16 cellular contexts compared by ENCODE assay signal in genomic region chr1:55632058-55632457, GRCh38.
A peak's percentile ranks its signal among the peaks of the same experiment; 100 is the strongest.
DNase-seq lines count a peak whose midpoint lies in the region; ATAC-seq and TF ChIP-seq lines count a peak whose summit lies in the region.
"Had no signal": no experiment of that assay in that cellular context is flagged by ENCODE, and none has a peak within 500 bp of the region (broad histone marks: within the 10 kb centered on the region; RNA-seq: fewer than 3 reads in every experiment).

No MANE protein-coding gene starts in this region.

- CTCF ChIA-PET in IMR-90 (lab: Yijun Ruan, JAX) = interaction anchor here (0.7 kb wide), 1 partner anchor 9 kb away, joined by 3 read pairs; no protein-coding TSS in a partner anchor

- H3K4me3 ChIP-seq in AG10803 (ENCODE audit: low read length) (no peak overlapping the region), IMR-90 (ENCODE audit: insufficient read depth, low read depth, low read length) (no peak overlapping the region), choroid plexus epithelial cell (ENCODE audit: low read depth, low read length) (no peak overlapping the region), mesenchymal stem cell (ENCODE audit: insufficient read depth in 1 of 2, low read depth in 1 of 2, low read length in 2 of 2) (no peak overlapping the region), BE2C (ENCODE audit: low read depth, low read length) (no peak overlapping the region)
- H3K4me3 ChIP-seq: MG63, SK-N-MC, skin epidermis had no signal

- TF ChIP-seq RAD21 in IMR-90 (IDR thresholded peaks at IDR 0.05; ENCODE audit: low read length) = no peak

- H2AK5ac ChIP-seq in IMR-90 (ENCODE audit: low read depth, low read length) (no peak overlapping the region), mesenchymal stem cell (ENCODE audit: low read length, severe bottlenecking) (no peak overlapping the region)

- H3K27ac Mint-ChIP-seq in immature natural killer cell = no peak overlapping the region
- H3K27ac Mint-ChIP-seq: CD8-positive, alpha-beta memory T cell; dendritic cell treated with granulocyte-macrophage colony-stimulating factor and Interleukin-4, amounts not matched to agents 40 ng/mL and 50 ng/mL, for 4 days had no signal

- H3K27ac ChIP-seq in IMR-90 (ENCODE audit: insufficient read depth, low read length) (peak overlapping the region; percentile 62; the same call in 1 of the 2 replicates), mesenchymal stem cell (ENCODE audit: low read length, poor library complexity, severe bottlenecking) (no peak overlapping the region)
- H3K27ac ChIP-seq: SK-N-MC had no signal

- no peak overlapping the region for H4K5ac ChIP-seq in IMR-90 (ENCODE audit: low read depth, low read length)

- intact Hi-C loops in IMR-90 (cut with micrococcal nuclease) = loop anchor here (10.0 kb wide), 1 partner anchor 117 kb away; no protein-coding TSS in a partner anchor

- no peak overlapping the region for H3K9ac ChIP-seq in IMR-90 (ENCODE audit: low read depth, low read length)
- peak overlapping the region; percentile 62 for H3K9ac ChIP-seq in mesenchymal stem cell (ENCODE audit: low read length)

- H3K27me3 ChIP-seq in IMR-90 (ENCODE audit: control insufficient read depth, insufficient read depth, low read length) (no peaks in the 10 kb centered on the region), mesenchymal stem cell (ENCODE audit: control insufficient read depth in 1 of 2, insufficient read depth in 1 of 2, low read length in 2 of 2) (no peaks in the 10 kb centered on the region), BE2C (no peaks in the 10 kb centered on the region)
- H3K27me3 ChIP-seq: MG63 had no signal

- BruUV-seq in IMR-90 (replicated peaks; lab: Mats Ljungman, UMichigan) = no TSS peak

- WGBS in IMR-90 (ENCODE audit: extremely low coverage in 2 of 2, insufficient read length in 1 of 2), 2 experiments = no CpG with 5 or more reads among the region's 3 CpGs
- WGBS in mesenchymal stem cell = 49% methylated on average over 2 of the region's 3 CpGs

- no peak overlapping the region for H2BK12ac ChIP-seq in mesenchymal stem cell (ENCODE audit: low read length in 2 of 2)

- H2BK120ac ChIP-seq in IMR-90 (ENCODE audit: low read depth, low read length) = no peak overlapping the region
- H2BK120ac ChIP-seq in mesenchymal stem cell (ENCODE audit: low read depth, low read length) = no peak overlapping the region

- peak; percentile 45 for ATAC-seq in IMR-90 (ENCODE audit: low read depth)
- no peak for ATAC-seq in HG03432 (IDR thresholded peaks at IDR 0.05; ENCODE audit: unreplicated experiment)
- no peak for ATAC-seq in GM18519 (IDR thresholded peaks at IDR 0.05; ENCODE audit: low FRiP score, unreplicated experiment)

- TF ChIP-seq CTCF in AG10803 (conservative IDR thresholded peaks at IDR 0.05; ENCODE audit: low read length) (no peak), IMR-90 (conservative IDR thresholded peaks at IDR 0.05; ENCODE audit: low read depth, low read length) (no peak), choroid plexus epithelial cell (conservative IDR thresholded peaks at IDR 0.05; ENCODE audit: low read depth, low read length) (no peak), BE2C (IDR thresholded peaks at IDR 0.05; ENCODE audit: low read depth, low read length) (no peak)

- in situ Hi-C loops in IMR-90 (cut with MboI; ENCODE audit: low sequenced_read_pairs) = no loop called here

- H3K4ac ChIP-seq in IMR-90 (ENCODE audit: low read depth, low read length) (no peak overlapping the region), mesenchymal stem cell (ENCODE audit: low read depth in 1 of 2, low read length in 2 of 2) (no peak overlapping the region)

- no peaks in the 10 kb centered on the region for H3K4me1 Mint-ChIP-seq in immature natural killer cell
- H3K4me1 Mint-ChIP-seq: CD8-positive, alpha-beta memory T cell had no signal

- no peak overlapping the region for H3K56ac ChIP-seq in IMR-90 (ENCODE audit: extremely low read depth, insufficient read depth, low read length)

- POLR2A ChIA-PET in IMR-90 (lab: Charles Lee; ENCODE audit: unreplicated experiment) = no interaction called here

- DNase-seq in AG10803 (ENCODE audit: low read depth) (peak; percentile 80), IMR-90 (peak; percentile 63), choroid plexus epithelial cell (ENCODE audit: low read depth) (peak; percentile 73), mesenchymal stem cell (peak; percentile 11), BE2C (no peak), immature natural killer cell (no peak)
- DNase-seq: activated CD4-positive, CD25-positive, alpha-beta regulatory T cell; activated gamma-delta T cell treated with Interleukin-2 at 50 U/mL for 16 hours; CD8-positive, alpha-beta memory T cell; NCI-H524 treated with DMSO at 0.1 percent for 48 hours had no signal

- no peak overlapping the region for H2AFZ ChIP-seq in IMR-90 (replicated peaks; ENCODE audit: low read length, poor library complexity)
- H2AFZ ChIP-seq in mesenchymal stem cell (ENCODE audit: low read depth, low read length) = no peak overlapping the region

- no peak overlapping the region for H4K91ac ChIP-seq in IMR-90 (ENCODE audit: insufficient read depth, low read depth, low read length)
- no peak overlapping the region for H4K91ac ChIP-seq in mesenchymal stem cell (ENCODE audit: low read length)

- H3K9me3 Mint-ChIP-seq in immature natural killer cell = peaks cover 0 to 2% (median 0%) of the 10 kb centered on the region in 6 donors
- H3K9me3 Mint-ChIP-seq: CD8-positive, alpha-beta memory T cell; dendritic cell treated with granulocyte-macrophage colony-stimulating factor and Interleukin-4, amounts not matched to agents 40 ng/mL and 50 ng/mL, for 4 days had no signal

- 0 out of 2 replicates have a peak, but pooled peaks cover 3% of the 10 kb centered on the region for H3K9me1 ChIP-seq in IMR-90 (ENCODE audit: insufficient read depth, low read length)

- no peaks in the 10 kb centered on the region for H4K20me1 ChIP-seq in IMR-90 (ENCODE audit: insufficient read depth, low read length)

- no peak overlapping the region for H3K4me3 Mint-ChIP-seq in immature natural killer cell
- H3K4me3 Mint-ChIP-seq: CD8-positive, alpha-beta memory T cell; dendritic cell treated with granulocyte-macrophage colony-stimulating factor and Interleukin-4, amounts not matched to agents 40 ng/mL and 50 ng/mL, for 4 days had no signal

- dilution Hi-C loops in IMR-90 (cut with HindIII; ENCODE audit: low sequenced_read_pairs, unreplicated experiment) = no loop called here

- H3K14ac ChIP-seq in IMR-90 (replicated peaks; ENCODE audit: low read depth, low read length) (no peak overlapping the region), mesenchymal stem cell (ENCODE audit: low read length in 2 of 2) (no peak overlapping the region)

- H3K27me3 Mint-ChIP-seq in immature natural killer cell (ENCODE audit: low read depth in 3 of 3) = peaks cover 0 to 13% (median 0%) of the 10 kb centered on the region in 3 donors
- H3K27me3 Mint-ChIP-seq: dendritic cell treated with granulocyte-macrophage colony-stimulating factor and Interleukin-4, amounts not matched to agents 40 ng/mL and 50 ng/mL, for 4 days had no signal

- no peaks in the 10 kb centered on the region for H3K36me3 Mint-ChIP-seq in immature natural killer cell
- H3K36me3 Mint-ChIP-seq: CD8-positive, alpha-beta memory T cell had no signal

- H3K36me3 ChIP-seq in IMR-90 (ENCODE audit: control insufficient read depth, insufficient read depth, low read length) (no peaks in the 10 kb centered on the region), mesenchymal stem cell (ENCODE audit: control insufficient read depth in 1 of 2, insufficient read depth in 2 of 2, low read depth in 1 of 2, low read length in 2 of 2) (no peaks in the 10 kb centered on the region), BE2C (no peaks in the 10 kb centered on the region)
- H3K36me3 ChIP-seq: MG63 had no signal

- H2BK15ac ChIP-seq in IMR-90 (ENCODE audit: low read depth, low read length) (peak overlapping the region; percentile 66; the same call in 1 of the 3 replicates), mesenchymal stem cell (ENCODE audit: low read depth, poor library complexity, severe bottlenecking) (no peak overlapping the region)

- H4K8ac ChIP-seq in IMR-90 (ENCODE audit: low read depth in 2 of 2, low read length in 2 of 2) = no peak overlapping the region; a peak in 1 of 4 replicates
- no peak overlapping the region for H4K8ac ChIP-seq in mesenchymal stem cell (ENCODE audit: low read length)

- no peak overlapping the region for H2AK9ac ChIP-seq in IMR-90 (replicated peaks; ENCODE audit: low read depth, low read length, poor library complexity)

- H2BK5ac ChIP-seq in IMR-90 (ENCODE audit: low read depth, low read length, poor library complexity, severe bottlenecking) (peak overlapping the region; percentile 37), mesenchymal stem cell (ENCODE audit: low read depth, low read length, poor library complexity, severe bottlenecking) (no peak overlapping the region)

- H3K4me1 ChIP-seq in IMR-90 (ENCODE audit: control insufficient read depth, insufficient read depth, low read length) (peaks cover 15% of the 10 kb centered on the region), mesenchymal stem cell (ENCODE audit: control insufficient read depth, insufficient read depth, low read depth, low read length) (no peaks in the 10 kb centered on the region), BE2C (no peaks in the 10 kb centered on the region)

- no peak overlapping the region for H3K23ac ChIP-seq in IMR-90 (ENCODE audit: low read depth, low read length)
- H3K23ac ChIP-seq in mesenchymal stem cell (ENCODE audit: low read length in 2 of 2) = no peak overlapping the region

- H3K18ac ChIP-seq in IMR-90 (ENCODE audit: low read depth, low read length) (peak overlapping the region; percentile 86; the same call in 1 of the 2 replicates), mesenchymal stem cell (ENCODE audit: low read depth in 1 of 2, low read length in 2 of 2) (no peak overlapping the region)

- H3K4me2 ChIP-seq in IMR-90 (ENCODE audit: low read depth, low read length) (no peak overlapping the region), mesenchymal stem cell (ENCODE audit: low read length, poor library complexity, severe bottlenecking) (no peak overlapping the region)

- H3K9me3 ChIP-seq in IMR-90 (ENCODE audit: control insufficient read depth, insufficient read depth, low read length) (peaks cover 3% of the 10 kb centered on the region; the same call in 1 of the 2 replicates), mesenchymal stem cell (ENCODE audit: control insufficient read depth, low read length) (peaks cover 11% of the 10 kb centered on the region), BE2C (no peaks in the 10 kb centered on the region)

- H3K79me1 ChIP-seq in IMR-90 (ENCODE audit: low read depth in 1 of 2, low read length in 2 of 2) (no peaks in the 10 kb centered on the region), mesenchymal stem cell (replicated peaks; ENCODE audit: low read length, poor library complexity, severe bottlenecking) (no peaks in the 10 kb centered on the region)

- TF ChIP-seq POLR2A in IMR-90 (IDR thresholded peaks at IDR 0.05; ENCODE audit: low read depth, low read length) = no peak

- H2BK20ac ChIP-seq in IMR-90 (ENCODE audit: low read depth, low read length) = no peak overlapping the region

TF ChIP-seq in IMR-90, 13 proteins besides CTCF, POLR2A, EP300 and RAD21:
- TF ChIP-seq CEBPB (IDR thresholded peaks at IDR 0.05; ENCODE audit: low read depth, low read length) = peak; percentile 49; the same call in 1 of the 2 replicates
- TF ChIP-seq MAZ (IDR thresholded peaks at IDR 0.05; ENCODE audit: borderline replicate concordance, low read depth, low read length) = no peak
- peak; percentile 56 for TF ChIP-seq NFE2L2 (IDR thresholded peaks at IDR 0.05; ENCODE audit: low read depth, low read length)

Comparison
In these comparisons a context has a peak if more than half of its experiments do, and no peak if none do; other contexts are left out.
1. DNase-seq: peak in AG10803 (single experiment), IMR-90 (single experiment), choroid plexus epithelial cell (single experiment) and mesenchymal stem cell (single experiment); none in BE2C (single experiment) and immature natural killer cell (0 of 3).